In the genomic region with DNA sequence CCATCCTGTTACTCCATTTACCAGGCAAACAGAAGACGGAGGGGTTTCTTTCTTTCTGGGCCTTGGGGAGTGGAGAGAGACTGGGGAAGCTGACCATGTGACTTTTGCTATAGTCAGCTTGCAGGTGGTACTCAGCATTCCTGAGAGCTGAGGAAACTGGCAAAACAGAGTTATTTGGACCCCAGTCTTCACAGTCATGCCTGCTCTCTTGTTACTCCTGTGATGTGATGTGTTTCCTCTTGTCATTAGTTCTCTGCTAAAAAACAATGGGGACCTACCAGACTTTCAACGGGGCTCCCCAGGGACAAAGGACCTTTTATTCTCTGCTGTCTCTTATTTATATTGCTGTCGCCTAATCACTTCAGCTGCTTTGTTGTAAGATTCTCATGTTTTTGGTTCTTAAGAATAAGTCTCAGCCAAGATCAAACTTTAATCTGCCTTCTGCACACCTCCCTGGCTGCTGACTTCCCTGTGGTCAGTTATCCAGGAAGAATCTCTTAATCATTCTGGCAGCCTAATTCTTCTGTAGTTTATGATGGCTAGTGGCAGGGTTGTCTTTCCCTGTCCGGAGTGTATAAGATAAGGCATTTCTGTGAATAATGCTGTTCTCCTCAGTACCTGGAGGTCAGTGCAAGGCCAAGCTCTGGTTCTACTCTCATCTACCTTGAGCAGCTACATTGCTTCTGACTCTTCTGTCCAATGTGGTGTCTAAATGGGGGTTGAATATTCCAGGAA, we compare ENCODE assay signal across 1 cellular context.
TF ChIP-seq lines count a peak whose summit lies in the region.

No MANE protein-coding gene starts in this region.

TF ChIP-seq in K562, 482 proteins besides CTCF, POLR2A, EP300 and RAD21 (continued from another document and continues in another):
- TF ChIP-seq, protein P1, sequence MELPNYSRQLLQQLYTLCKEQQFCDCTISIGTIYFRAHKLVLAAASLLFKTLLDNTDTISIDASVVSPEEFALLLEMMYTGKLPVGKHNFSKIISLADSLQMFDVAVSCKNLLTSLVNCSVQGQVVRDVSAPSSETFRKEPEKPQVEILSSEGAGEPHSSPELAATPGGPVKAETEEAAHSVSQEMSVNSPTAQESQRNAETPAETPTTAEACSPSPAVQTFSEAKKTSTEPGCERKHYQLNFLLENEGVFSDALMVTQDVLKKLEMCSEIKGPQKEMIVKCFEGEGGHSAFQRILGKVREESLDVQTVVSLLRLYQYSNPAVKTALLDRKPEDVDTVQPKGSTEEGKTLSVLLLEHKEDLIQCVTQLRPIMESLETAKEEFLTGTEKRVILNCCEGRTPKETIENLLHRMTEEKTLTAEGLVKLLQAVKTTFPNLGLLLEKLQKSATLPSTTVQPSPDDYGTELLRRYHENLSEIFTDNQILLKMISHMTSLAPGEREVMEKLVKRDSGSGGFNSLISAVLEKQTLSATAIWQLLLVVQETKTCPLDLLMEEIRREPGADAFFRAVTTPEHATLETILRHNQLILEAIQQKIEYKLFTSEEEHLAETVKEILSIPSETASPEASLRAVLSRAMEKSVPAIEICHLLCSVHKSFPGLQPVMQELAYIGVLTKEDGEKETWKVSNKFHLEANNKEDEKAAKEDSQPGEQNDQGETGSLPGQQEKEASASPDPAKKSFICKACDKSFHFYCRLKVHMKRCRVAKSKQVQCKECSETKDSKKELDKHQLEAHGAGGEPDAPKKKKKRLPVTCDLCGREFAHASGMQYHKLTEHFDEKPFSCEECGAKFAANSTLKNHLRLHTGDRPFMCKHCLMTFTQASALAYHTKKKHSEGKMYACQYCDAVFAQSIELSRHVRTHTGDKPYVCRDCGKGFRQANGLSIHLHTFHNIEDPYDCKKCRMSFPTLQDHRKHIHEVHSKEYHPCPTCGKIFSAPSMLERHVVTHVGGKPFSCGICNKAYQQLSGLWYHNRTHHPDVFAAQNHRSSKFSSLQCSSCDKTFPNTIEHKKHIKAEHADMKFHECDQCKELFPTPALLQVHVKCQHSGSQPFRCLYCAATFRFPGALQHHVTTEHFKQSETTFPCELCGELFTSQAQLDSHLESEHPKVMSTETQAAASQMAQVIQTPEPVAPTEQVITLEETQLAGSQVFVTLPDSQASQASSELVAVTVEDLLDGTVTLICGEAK (IDR thresholded peaks at IDR 0.05) = no peak
- TF ChIP-seq, protein P1 (CRISPR knock-in tag; IDR thresholded peaks at IDR 0.05) = no peak
- TF ChIP-seq ZNF766 (CRISPR knock-in tag; conservative IDR thresholded peaks at IDR 0.05) = no peak
- TF ChIP-seq POLR3G (IDR thresholded peaks at IDR 0.05; ENCODE audit: extremely low read depth, insufficient read length, insufficient replicate concordance) = no peak
- TF ChIP-seq IRF9 (tag; IDR thresholded peaks at IDR 0.05) = no peak
- TF ChIP-seq PCBP1 (IDR thresholded peaks at IDR 0.05; ENCODE audit: low read depth, low read length, poor library complexity, severe bottlenecking) = no peak
- no peak for TF ChIP-seq POLR2H (tag; IDR thresholded peaks at IDR 0.05; ENCODE audit: low read depth)
- peak; percentile 27; the same call in 1 of the 2 replicates for TF ChIP-seq CREB1 (IDR thresholded peaks at IDR 0.05)
- TF ChIP-seq CREB1 (CRISPR knock-in tag; IDR thresholded peaks at IDR 0.05) = no peak
- TF ChIP-seq, protein P2, sequence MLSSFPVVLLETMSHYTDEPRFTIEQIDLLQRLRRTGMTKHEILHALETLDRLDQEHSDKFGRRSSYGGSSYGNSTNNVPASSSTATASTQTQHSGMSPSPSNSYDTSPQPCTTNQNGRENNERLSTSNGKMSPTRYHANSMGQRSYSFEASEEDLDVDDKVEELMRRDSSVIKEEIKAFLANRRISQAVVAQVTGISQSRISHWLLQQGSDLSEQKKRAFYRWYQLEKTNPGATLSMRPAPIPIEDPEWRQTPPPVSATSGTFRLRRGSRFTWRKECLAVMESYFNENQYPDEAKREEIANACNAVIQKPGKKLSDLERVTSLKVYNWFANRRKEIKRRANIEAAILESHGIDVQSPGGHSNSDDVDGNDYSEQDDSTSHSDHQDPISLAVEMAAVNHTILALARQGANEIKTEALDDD (IDR thresholded peaks at IDR 0.05) = peak; percentile 49; the same call in 1 of the 2 replicates
- TF ChIP-seq BRF2 (IDR thresholded peaks at IDR 0.05; ENCODE audit: borderline replicate concordance, insufficient read depth, insufficient read length) = no peak
- no peak for TF ChIP-seq HOXB6 (CRISPR knock-in tag; IDR thresholded peaks at IDR 0.05; ENCODE audit: borderline replicate concordance)
- TF ChIP-seq FOXA3 (CRISPR knock-in tag; conservative IDR thresholded peaks at IDR 0.05 in 1 of 2, IDR thresholded peaks at IDR 0.05 in 1 of 2) = no peak
- TF ChIP-seq RB1 (IDR thresholded peaks at IDR 0.05; ENCODE audit: low read depth) = no peak
- TF ChIP-seq ZNF707 (CRISPR knock-in tag; conservative IDR thresholded peaks at IDR 0.05) = no peak
- TF ChIP-seq, protein P3, sequence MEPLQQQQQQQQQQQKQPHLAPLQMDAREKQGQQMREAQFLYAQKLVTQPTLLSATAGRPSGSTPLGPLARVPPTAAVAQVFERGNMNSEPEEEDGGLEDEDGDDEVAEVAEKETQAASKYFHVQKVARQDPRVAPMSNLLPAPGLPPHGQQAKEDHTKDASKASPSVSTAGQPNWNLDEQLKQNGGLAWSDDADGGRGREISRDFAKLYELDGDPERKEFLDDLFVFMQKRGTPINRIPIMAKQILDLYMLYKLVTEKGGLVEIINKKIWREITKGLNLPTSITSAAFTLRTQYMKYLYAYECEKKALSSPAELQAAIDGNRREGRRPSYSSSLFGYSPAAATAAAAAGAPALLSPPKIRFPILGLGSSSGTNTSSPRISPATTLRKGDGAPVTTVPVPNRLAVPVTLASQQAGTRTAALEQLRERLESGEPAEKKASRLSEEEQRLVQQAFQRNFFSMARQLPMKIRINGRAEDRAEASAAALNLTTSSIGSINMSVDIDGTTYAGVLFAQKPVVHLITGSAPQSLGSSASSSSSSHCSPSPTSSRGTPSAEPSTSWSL (CRISPR knock-in tag; IDR thresholded peaks at IDR 0.05; ENCODE audit: borderline replicate concordance) = no peak
- no peak; the same call in none of the 2 replicates for TF ChIP-seq MYC (IDR thresholded peaks at IDR 0.05; ENCODE audit: low read depth, low read length)
- TF ChIP-seq MYC (CRISPR knock-in tag; IDR thresholded peaks at IDR 0.05; ENCODE audit: borderline replicate concordance, low read depth) = no peak
- no peak for TF ChIP-seq ZSCAN29 (IDR thresholded peaks at IDR 0.05)
- no peak for TF ChIP-seq ZNF174 (CRISPR knock-in tag; IDR thresholded peaks at IDR 0.05)
- no peak for TF ChIP-seq TAF7 (tag; IDR thresholded peaks at IDR 0.05)
- TF ChIP-seq SMAD3 (CRISPR knock-in tag; conservative IDR thresholded peaks at IDR 0.05) = no peak
- TF ChIP-seq, protein P4, sequence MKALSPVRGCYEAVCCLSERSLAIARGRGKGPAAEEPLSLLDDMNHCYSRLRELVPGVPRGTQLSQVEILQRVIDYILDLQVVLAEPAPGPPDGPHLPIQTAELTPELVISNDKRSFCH (CRISPR knock-in tag; IDR thresholded peaks at IDR 0.05) = no peak
- TF ChIP-seq, protein P4 (tag; IDR thresholded peaks at IDR 0.05) = no peak
- no peak for TF ChIP-seq ZNF239 (CRISPR knock-in tag; IDR thresholded peaks at IDR 0.05)
- no peak for TF ChIP-seq ZNF217 (CRISPR knock-in tag; IDR thresholded peaks at IDR 0.05)
- TF ChIP-seq, protein P5, sequence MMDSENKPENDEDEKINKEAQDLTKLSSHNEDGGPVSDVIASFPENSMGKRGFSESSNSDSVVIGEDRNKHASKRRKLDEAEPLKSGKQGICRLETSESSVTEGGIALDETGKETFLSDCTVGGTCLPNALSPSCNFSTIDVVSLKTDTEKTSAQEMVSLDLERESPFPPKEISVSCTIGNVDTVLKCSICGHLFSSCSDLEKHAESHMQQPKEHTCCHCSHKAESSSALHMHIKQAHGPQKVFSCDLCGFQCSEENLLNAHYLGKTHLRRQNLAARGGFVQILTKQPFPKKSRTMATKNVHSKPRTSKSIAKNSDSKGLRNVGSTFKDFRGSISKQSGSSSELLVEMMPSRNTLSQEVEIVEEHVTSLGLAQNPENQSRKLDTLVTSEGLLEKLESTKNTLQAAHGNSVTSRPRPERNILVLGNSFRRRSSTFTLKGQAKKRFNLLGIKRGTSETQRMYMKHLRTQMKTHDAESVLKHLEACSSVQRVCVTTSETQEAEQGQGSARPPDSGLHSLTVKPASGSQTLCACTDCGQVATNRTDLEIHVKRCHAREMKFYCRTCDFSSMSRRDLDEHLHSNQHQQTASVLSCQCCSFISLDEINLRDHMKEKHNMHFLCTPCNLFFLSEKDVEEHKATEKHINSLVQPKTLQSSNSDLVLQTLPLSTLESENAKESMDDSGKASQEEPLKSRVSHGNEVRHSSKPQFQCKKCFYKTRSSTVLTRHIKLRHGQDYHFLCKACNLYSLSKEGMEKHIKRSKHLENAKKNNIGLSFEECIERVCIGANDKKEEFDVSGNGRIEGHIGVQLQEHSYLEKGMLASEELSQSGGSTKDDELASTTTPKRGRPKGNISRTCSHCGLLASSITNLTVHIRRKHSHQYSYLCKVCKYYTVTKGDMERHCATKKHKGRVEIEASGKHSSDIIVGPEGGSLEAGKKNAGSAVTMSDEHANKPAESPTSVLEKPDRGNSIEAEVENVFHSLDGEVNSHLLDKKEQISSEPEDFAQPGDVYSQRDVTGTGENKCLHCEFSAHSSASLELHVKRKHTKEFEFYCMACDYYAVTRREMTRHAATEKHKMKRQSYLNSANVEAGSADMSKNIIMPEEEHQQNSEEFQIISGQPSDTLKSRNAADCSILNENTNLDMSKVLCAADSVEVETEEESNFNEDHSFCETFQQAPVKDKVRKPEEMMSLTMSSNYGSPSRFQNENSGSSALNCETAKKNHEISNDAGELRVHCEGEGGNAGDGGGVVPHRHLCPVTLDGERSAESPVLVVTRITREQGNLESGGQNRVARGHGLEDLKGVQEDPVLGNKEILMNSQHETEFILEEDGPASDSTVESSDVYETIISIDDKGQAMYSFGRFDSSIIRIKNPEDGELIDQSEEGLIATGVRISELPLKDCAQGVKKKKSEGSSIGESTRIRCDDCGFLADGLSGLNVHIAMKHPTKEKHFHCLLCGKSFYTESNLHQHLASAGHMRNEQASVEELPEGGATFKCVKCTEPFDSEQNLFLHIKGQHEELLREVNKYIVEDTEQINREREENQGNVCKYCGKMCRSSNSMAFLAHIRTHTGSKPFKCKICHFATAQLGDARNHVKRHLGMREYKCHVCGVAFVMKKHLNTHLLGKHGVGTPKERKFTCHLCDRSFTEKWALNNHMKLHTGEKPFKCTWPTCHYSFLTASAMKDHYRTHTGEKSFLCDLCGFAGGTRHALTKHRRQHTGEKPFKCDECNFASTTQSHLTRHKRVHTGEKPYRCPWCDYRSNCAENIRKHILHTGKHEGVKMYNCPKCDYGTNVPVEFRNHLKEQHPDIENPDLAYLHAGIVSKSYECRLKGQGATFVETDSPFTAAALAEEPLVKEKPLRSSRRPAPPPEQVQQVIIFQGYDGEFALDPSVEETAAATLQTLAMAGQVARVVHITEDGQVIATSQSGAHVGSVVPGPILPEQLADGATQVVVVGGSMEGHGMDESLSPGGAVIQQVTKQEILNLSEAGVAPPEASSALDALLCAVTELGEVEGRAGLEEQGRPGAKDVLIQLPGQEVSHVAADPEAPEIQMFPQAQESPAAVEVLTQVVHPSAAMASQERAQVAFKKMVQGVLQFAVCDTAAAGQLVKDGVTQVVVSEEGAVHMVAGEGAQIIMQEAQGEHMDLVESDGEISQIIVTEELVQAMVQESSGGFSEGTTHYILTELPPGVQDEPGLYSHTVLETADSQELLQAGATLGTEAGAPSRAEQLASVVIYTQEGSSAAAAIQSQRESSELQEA (IDR thresholded peaks at IDR 0.05; ENCODE audit: low read depth) = no peak
- no peak for TF ChIP-seq TCF7 (IDR thresholded peaks at IDR 0.05; ENCODE audit: borderline replicate concordance)
- TF ChIP-seq TEAD4 (IDR thresholded peaks at IDR 0.05; ENCODE audit: low read length) = peak; percentile 95
- TF ChIP-seq TEAD4 (CRISPR knock-in tag; IDR thresholded peaks at IDR 0.05; ENCODE audit: borderline replicate concordance) = no peak
- no peak for TF ChIP-seq L3MBTL2 (IDR thresholded peaks at IDR 0.05)
- no peak for TF ChIP-seq ZNF507 (tag; conservative IDR thresholded peaks at IDR 0.05)
